ENCODE assay signal across 8 cellular contexts in genomic region chr1:182080955-182081582, GRCh38. TPM values are rescaled to one million over a fixed set of nuclear protein-coding genes. Genes with fewer than 3 reads are reported as not detected.
DNase-seq lines count a peak whose midpoint lies in the region; ATAC-seq and TF ChIP-seq lines count a peak whose summit lies in the region.

No MANE protein-coding gene starts in this region.

- no peaks in the 10 kb centered on the region for H3K9me3 ChIP-seq in esophagus squamous epithelium

- peaks cover 0 to 17% (median 4%) of the 10 kb centered on the region in 3 donors for H3K4me1 ChIP-seq in esophagus squamous epithelium

- DNase-seq in ACHN, result peak; percentile 43
- peak; percentile 32 for DNase-seq in ELF-1 (ENCODE audit: low read depth, low spot score)
- no peak for DNase-seq in LNCaP clone FGC (ENCODE audit: low read depth)
- peak; percentile 50 for DNase-seq in SIG-M5 (lab: John Stamatoyannopoulos, UW)
- DNase-seq in esophagus squamous epithelium (lab: John Stamatoyannopoulos, UW), result no peak
- peak; percentile 77 for DNase-seq in pons (ENCODE audit: low spot score)
- no peak for DNase-seq in stimulated activated CD4-positive, alpha-beta T cell treated with anti-CD3 and anti-CD28 coated beads, Interleukin-1b, Interleukin-23, amount 100 ng/mL, for 48 hours

- no peak for ATAC-seq in GM19324 (IDR thresholded peaks at IDR 0.05; ENCODE audit: low FRiP score, unreplicated experiment)

- peak; percentile 72 for TF ChIP-seq CTCF in LNCaP clone FGC (IDR thresholded peaks at IDR 0.05; ENCODE audit: control insufficient read depth, extremely low read depth, insufficient read depth)
- TF ChIP-seq CTCF in esophagus squamous epithelium (IDR thresholded peaks at IDR 0.05), result peak in 5 of 6 experiments; percentile 47 to 68 (median 57)

- in situ Hi-C loops in ACHN (cut with HindIII; ENCODE audit: low pct_ligation_motif_present, low pct_unique_long_range_greater_than_20kb, low sequenced_read_pairs), result no loop called here

- H3K4me3 ChIP-seq in LNCaP clone FGC (ENCODE audit: low read depth, low read length) (no peak overlapping the region), esophagus squamous epithelium (no peak overlapping the region)

- no peak overlapping the region for H3K27ac ChIP-seq in esophagus squamous epithelium

- no peak for TF ChIP-seq POLR2A in esophagus squamous epithelium (IDR thresholded peaks at IDR 0.05)

- no peaks in the 10 kb centered on the region for H3K36me3 ChIP-seq in esophagus squamous epithelium

- WGBS in esophagus squamous epithelium, 2 donors, result 69 to 73% methylated on average over 1 of the region's 1 CpG

- intact Hi-C loops in esophagus squamous epithelium (cut with DNase I), result loop anchor here (10.0 kb wide), 2 partner anchors 514 to 704 kb away; partner anchors contain the start of gene NPL

- no peaks in the 10 kb centered on the region for H3K27me3 ChIP-seq in esophagus squamous epithelium

RNA-seq across cellular contexts. Expression of gene ZNF648, which starts 19.6 kb away (rescaled TPM):
- under 1 TPM in 1 of 4 donors, not detected in 3; under 0.01 TPM for total RNA-seq in esophagus squamous epithelium

Comparison
In these comparisons a context has a peak if more than half of its experiments do, and no peak if none do; other contexts are left out.
1. DNase-seq: peak in ACHN (single experiment), ELF-1 (single experiment), SIG-M5 (single experiment) and pons (single experiment); none in LNCaP clone FGC (single experiment), esophagus squamous epithelium (single experiment) and stimulated activated CD4-positive, alpha-beta T cell treated with anti-CD3 and anti-CD28 coated beads, Interleukin-1b, Interleukin-23, amount 100 ng/mL, for 48 hours (single experiment).